In the genomic region with DNA sequence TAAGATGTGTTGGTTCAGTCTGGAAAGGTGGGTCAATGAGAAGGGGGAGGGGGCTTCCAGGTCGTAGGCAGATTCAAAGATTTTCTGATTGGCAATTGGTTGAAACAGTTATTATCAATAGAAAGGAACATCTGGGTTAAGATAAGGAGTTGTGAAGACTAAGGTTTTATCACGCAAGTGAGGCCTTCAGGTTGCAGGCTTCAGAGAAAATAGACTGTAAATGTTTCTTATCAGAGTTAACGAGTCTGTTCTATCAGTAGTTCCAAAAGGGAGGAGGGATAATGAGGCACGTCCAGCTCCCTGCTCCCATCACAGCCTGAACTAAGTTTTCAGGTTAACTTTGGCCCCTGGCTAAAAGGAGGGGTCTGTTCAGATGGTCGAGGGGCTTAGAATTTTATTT, we compare ENCODE assay signal across 28 cellular contexts. TPM values are rescaled to one million over a fixed set of nuclear protein-coding genes. Genes with fewer than 3 reads are reported as not detected.
A peak's percentile ranks its signal among the peaks of the same experiment; 100 is the strongest.
DNase-seq lines count a peak whose midpoint lies in the region; ATAC-seq, FAIRE-seq and TF ChIP-seq lines count a peak whose summit lies in the region.
"Had no signal": no experiment of that assay in that cellular context is flagged by ENCODE, and none has a peak within 500 bp of the region (broad histone marks: within the 10 kb centered on the region; RNA-seq: fewer than 3 reads in every experiment).

No MANE protein-coding gene starts in this region.

- no peak for TF ChIP-seq CTCF in A549 (IDR thresholded peaks at IDR 0.05)
- TF ChIP-seq CTCF in neural progenitor cell (IDR thresholded peaks at IDR 0.05) = no peak

- no peak overlapping the region for H2AFZ ChIP-seq in neural progenitor cell (replicated peaks)

- no peak overlapping the region for H3K4me3 ChIP-seq in A549
- H3K4me3 ChIP-seq in BLaER1 = no peak overlapping the region
- no peak overlapping the region for H3K4me3 ChIP-seq in neural progenitor cell
- H3K4me3 ChIP-seq: GM12878 had no signal

- H3K4me2 ChIP-seq in A549 (no peak overlapping the region), BLaER1 (peak overlapping the region; percentile 95), neural progenitor cell (no peak overlapping the region)

- no peaks in the 10 kb centered on the region for H3K36me3 Mint-ChIP-seq in neural progenitor cell
- H3K36me3 Mint-ChIP-seq: CD14-positive monocyte; CD4-positive, alpha-beta memory T cell; CD4-positive, CD25-positive, alpha-beta regulatory T cell; CD8-positive, alpha-beta memory T cell had no signal

- ATAC-seq in A549 (no peak), HG03280 (IDR thresholded peaks at IDR 0.05; ENCODE audit: unreplicated experiment) (no peak), HG02798 (IDR thresholded peaks at IDR 0.05; ENCODE audit: poor library complexity, unreplicated experiment) (no peak)
- ATAC-seq: GM12878 had no signal

- H3K4me3 Mint-ChIP-seq in neural progenitor cell = no peak overlapping the region
- H3K4me3 Mint-ChIP-seq: CD4-positive, alpha-beta memory T cell; CD4-positive, CD25-positive, alpha-beta regulatory T cell; CD8-positive, alpha-beta memory T cell had no signal

- no peak overlapping the region for H3K27ac ChIP-seq in A549
- H3K27ac ChIP-seq in BLaER1 = no peak overlapping the region
- no peak overlapping the region for H3K27ac ChIP-seq in neural progenitor cell

- H4K20me1 ChIP-seq in BLaER1 (peaks cover 18% of the 10 kb centered on the region), neural progenitor cell (ENCODE audit: low read depth) (no peaks in the 10 kb centered on the region)

- peaks cover under 1% of the 10 kb centered on the region for H3K4me1 Mint-ChIP-seq in neural progenitor cell
- H3K4me1 Mint-ChIP-seq: CD4-positive, alpha-beta memory T cell; CD4-positive, CD25-positive, alpha-beta regulatory T cell; CD8-positive, alpha-beta memory T cell had no signal

- H3K27me3 ChIP-seq in BLaER1 (peaks cover 12% of the 10 kb centered on the region; the same call in 1 of the 2 replicates), neural progenitor cell (no peaks in the 10 kb centered on the region)

- H3K27ac Mint-ChIP-seq in neural progenitor cell = peak overlapping the region; percentile 27
- H3K27ac Mint-ChIP-seq: CD4-positive, alpha-beta memory T cell; CD4-positive, CD25-positive, alpha-beta regulatory T cell; CD8-positive, alpha-beta memory T cell had no signal

- no peaks in the 10 kb centered on the region for H3K4me1 ChIP-seq in A549
- H3K4me1 ChIP-seq in BLaER1 = peaks cover 44% of the 10 kb centered on the region
- H3K4me1 ChIP-seq in neural progenitor cell = no peaks in the 10 kb centered on the region
- H3K4me1 ChIP-seq: BE2C had no signal

- no peak for TF ChIP-seq EP300 in A549 (IDR thresholded peaks at IDR 0.05)

- H3F3A ChIP-seq in neural progenitor cell (ENCODE audit: low read depth) = no peaks in the 10 kb centered on the region

- 11% methylated on average over 5 of the region's 5 CpGs for whole genome bisulfite sequencing in A549 (ENCODE audit: missing lambda C conversion rate)

- no peak for DNase-seq in A549 (ENCODE audit: low read depth in 1 of 2, low spot score in 1 of 2)
- peak; percentile 13 for DNase-seq in islet precursor cell
- no peak for DNase-seq in neural progenitor cell (ENCODE audit: low spot score)
- DNase-seq in frontal cortex (ENCODE audit: low spot score in 2 of 2) = no peak
- no peak for DNase-seq in SW480 (ENCODE audit: low spot score)
- DNase-seq: 8988T; ACHN; BE2C; C1 segment of cervical spinal cord; CD4-positive, alpha-beta memory T cell; CD4-positive, CD25-positive, alpha-beta regulatory T cell; CD8-positive, alpha-beta memory T cell; COR-L47; DMS 273 treated with DMSO at 0.1 percent for 48 hours; DMS153; DMS53; DMS79; DND-41; EL; GDM1 had no signal

- no peaks in the 10 kb centered on the region for H3K9me3 ChIP-seq in A549
- no peaks in the 10 kb centered on the region for H3K9me3 ChIP-seq in BLaER1
- no peaks in the 10 kb centered on the region for H3K9me3 ChIP-seq in neural progenitor cell (ENCODE audit: low read depth)
- H3K9me3 ChIP-seq: BE2C had no signal

- TF ChIP-seq POLR2A in A549 (IDR thresholded peaks at IDR 0.05; ENCODE audit: low read length) = no peak

- H3K9me3 Mint-ChIP-seq in neural progenitor cell = no peaks in the 10 kb centered on the region
- H3K9me3 Mint-ChIP-seq: CD4-positive, CD25-positive, alpha-beta regulatory T cell; CD8-positive, alpha-beta memory T cell had no signal

- no peak for FAIRE-seq in A549 (lab: Jason Lieb, UNC)
- FAIRE-seq in frontal cortex (lab: Jason Lieb, UNC) = no peak
- FAIRE-seq: A204.1, GM12878, GM12892, GM18507 had no signal

- CTCF ChIA-PET in A549 (lab: Yijun Ruan, JAX) = interaction anchor here (1.5 kb wide), 1 partner anchor 299 kb away, joined by 3 read pairs; no protein-coding TSS in a partner anchor

- TF ChIP-seq RAD21 in A549 (conservative IDR thresholded peaks at IDR 0.05 in 1 of 2, IDR thresholded peaks at IDR 0.05 in 1 of 2) = no peak

- POLR2A ChIA-PET in A549 (lab: Yijun Ruan, JAX) = no interaction called here

- H3K36me3 ChIP-seq in BLaER1 (no peaks in the 10 kb centered on the region), neural progenitor cell (no peaks in the 10 kb centered on the region)
- H3K36me3 ChIP-seq: BE2C had no signal

- no peak overlapping the region for H3K9ac ChIP-seq in BLaER1
- H3K9ac ChIP-seq in neural progenitor cell = no peak overlapping the region

- peaks cover 12% of the 10 kb centered on the region for H3K27me3 Mint-ChIP-seq in neural progenitor cell (ENCODE audit: insufficient read depth, low read depth)

- no peaks in the 10 kb centered on the region for H3K79me2 ChIP-seq in neural progenitor cell (ENCODE audit: low read depth)

TF ChIP-seq in A549, 52 proteins besides CTCF, POLR2A, EP300 and RAD21:
- TF ChIP-seq CBX8 (IDR thresholded peaks at IDR 0.05) (peak; percentile 69; the same call in 1 of the 2 replicates), RNF2 (IDR thresholded peaks at IDR 0.05; ENCODE audit: borderline replicate concordance, low read depth) (peak; percentile 51; the same call in 1 of the 2 replicates), MYC (IDR thresholded peaks at IDR 0.05; ENCODE audit: borderline replicate concordance, low read length) (no peak), POLR2AphosphoS2 (conservative IDR thresholded peaks at IDR 0.05; ENCODE audit: low read length) (no peak), EHMT2 (IDR thresholded peaks at IDR 0.05; ENCODE audit: low read depth) (no peak)
TF ChIP-seq in A549: peak in this region for 2.

RNA-seq across cellular contexts. Expression of a gene that starts 11.1 kb away (rescaled TPM):
- polyA plus RNA-seq in A549 (2011; rRNA removed) (0.42 and 0.88 TPM in 2 replicates), A549 (2017; fragmentation: RNase III; extraction: RNeasy Plus Mini Kit Qiagen cat#74134 plus additional on column Dnase treatment) (1.5 to 1.8 TPM (median 1.6 TPM) in 3 replicates)
- polyA plus RNA-seq in A549 (2012; cell fraction: cytosol; rRNA removed) = 1.1 TPM in 2 replicates
- 0.50 and 0.60 TPM in 2 replicates for polyA plus RNA-seq in A549 (2012; cell fraction: nucleus; rRNA removed)
- polyA minus RNA-seq in A549 (2011; rRNA and poly(A)+ RNA removed) = 0.39 and 0.79 TPM in 2 replicates
- total RNA-seq in neural progenitor cell (ENCODE audit: low replicate concordance) (1.6 and 4.6 TPM in 2 replicates), frontal cortex (2.0 TPM)
- total RNA-seq: CD4-positive, alpha-beta memory T cell; CD4-positive, CD25-positive, alpha-beta regulatory T cell; GM12878 had no signal
- polyA plus RNA-seq: CD14-positive monocyte; CD4-positive, alpha-beta memory T cell; CD4-positive, CD25-positive, alpha-beta regulatory T cell; CD8-positive, alpha-beta memory T cell had no signal
